Comparison of ENCODE assay signal across 13 cellular contexts in genomic region chr1:903305-903704, GRCh38. TPM values are rescaled to one million over a fixed set of nuclear protein-coding genes. Genes with fewer than 3 reads are reported as not detected.
DNase-seq lines count a peak whose midpoint lies in the region; ATAC-seq and TF ChIP-seq lines count a peak whose summit lies in the region.
"Had no signal": no experiment of that assay in that cellular context is flagged by ENCODE, and none has a peak within 500 bp of the region (broad histone marks: within the 10 kb centered on the region; RNA-seq: fewer than 3 reads in every experiment).

No MANE protein-coding gene starts in this region.

- TF ChIP-seq CTCF in CD8-positive, alpha-beta T cell (IDR thresholded peaks at IDR 0.05): no peak
- TF ChIP-seq CTCF in GM13976 (IDR thresholded peaks at IDR 0.05; ENCODE audit: borderline replicate concordance, control extremely low read depth, extremely low read depth, insufficient read depth, missing control alignments): no peak

- CTCF ChIA-PET in CD8-positive, alpha-beta T cell (lab: Charles Lee): interaction anchor here (0.6 to 1.6 kb wide), 3 partner anchors 10 to 99 kb away, joined by 3 to 4 read pairs (median 3); no protein-coding TSS in a partner anchor

- in situ Hi-C loops in GM13976 (cut with MboI; ENCODE audit: low sequenced_read_pairs, unreplicated experiment): loop anchor here (10.0 kb wide), 1 partner anchor 61 kb away; the partner anchor contains the start of genes KLHL17 and PLEKHN1

- peak in 2 of 7 experiments; percentile 3 to 13 for DNase-seq in CD8-positive, alpha-beta T cell
- DNase-seq in GM13976 (ENCODE audit: low spot score) (peak; percentile 20), posterior vena cava (ENCODE audit: low spot score) (no peak), globus pallidus (ENCODE audit: low spot score) (no peak)
- no peak for DNase-seq in activated T-helper 1 cell treated with anti-CD3 and anti-CD28 coated beads, Interleukin-12 subunit alpha, Interleukin-12 subunit beta, Interleukin-2, Interleukin-4 antibody, amounts not matched to agents 30 ng/mL and 10 ng/mL and 1 ng/mL, durations not matched to agents 14 hours and 24 hours and 36 hours (ENCODE audit: low spot score)
- DNase-seq in natural killer cell treated with Interleukin-12 subunit alpha and Interleukin-12 subunit beta and Interleukin-15 and Interleukin-18, amount 100 ng/mL, for 72 hours (ENCODE audit: low spot score): no peak
- DNase-seq: NCI-H1694; stimulated activated CD4-positive, alpha-beta T cell treated with anti-CD3 and anti-CD28 coated beads, Interleukin-15, amount 100 ng/mL, for 24 hours had no signal

- no peak for ATAC-seq in CD8-positive, alpha-beta T cell
- no peak for ATAC-seq in natural killer cell treated with Interleukin-12 subunit alpha and Interleukin-12 subunit beta and Interleukin-15 and Interleukin-18, amount 100 ng/mL, for 72 hours
- no peak for ATAC-seq in GM18907 (IDR thresholded peaks at IDR 0.05; ENCODE audit: unreplicated experiment)

- peak overlapping the region; percentile 37 for H3K4me3 Mint-ChIP-seq in CD8-positive, alpha-beta T cell
- H3K4me3 Mint-ChIP-seq in activated T-helper 1 cell treated with anti-CD3 and anti-CD28 coated beads, Interleukin-12 subunit alpha, Interleukin-12 subunit beta, Interleukin-2, Interleukin-4 antibody, amounts not matched to agents 30 ng/mL and 10 ng/mL and 1 ng/mL, durations not matched to agents 14 hours and 24 hours and 36 hours: peak overlapping the region; percentile 26
- peak overlapping the region; percentile 25 for H3K4me3 Mint-ChIP-seq in natural killer cell treated with Interleukin-12 subunit alpha and Interleukin-12 subunit beta and Interleukin-15 and Interleukin-18, amount 100 ng/mL, for 72 hours

- H3K27ac ChIP-seq in CD8-positive, alpha-beta T cell (ENCODE audit: low read depth, low read length): no peak overlapping the region
- H3K27ac ChIP-seq: coronary artery, heart left ventricle, SK-N-MC had no signal

- H3K9me3 Mint-ChIP-seq in CD8-positive, alpha-beta T cell: peaks cover 4% of the 10 kb centered on the region
- H3K9me3 Mint-ChIP-seq in activated T-helper 1 cell treated with anti-CD3 and anti-CD28 coated beads, Interleukin-12 subunit alpha, Interleukin-12 subunit beta, Interleukin-2, Interleukin-4 antibody, amounts not matched to agents 30 ng/mL and 10 ng/mL and 1 ng/mL, durations not matched to agents 14 hours and 24 hours and 36 hours: peaks cover 5% of the 10 kb centered on the region
- H3K9me3 Mint-ChIP-seq in natural killer cell treated with Interleukin-12 subunit alpha and Interleukin-12 subunit beta and Interleukin-15 and Interleukin-18, amount 100 ng/mL, for 72 hours: no peaks in the 10 kb centered on the region

- no peaks in the 10 kb centered on the region for H3K9me3 ChIP-seq in CD8-positive, alpha-beta T cell (ENCODE audit: low read length)
- H3K9me3 ChIP-seq: heart left ventricle had no signal

- no peaks in the 10 kb centered on the region for H3K36me3 Mint-ChIP-seq in CD8-positive, alpha-beta T cell
- no peaks in the 10 kb centered on the region for H3K36me3 Mint-ChIP-seq in activated T-helper 1 cell treated with anti-CD3 and anti-CD28 coated beads, Interleukin-12 subunit alpha, Interleukin-12 subunit beta, Interleukin-2, Interleukin-4 antibody, amounts not matched to agents 30 ng/mL and 10 ng/mL and 1 ng/mL, durations not matched to agents 14 hours and 24 hours and 36 hours (ENCODE audit: low read depth)
- H3K36me3 Mint-ChIP-seq in natural killer cell treated with Interleukin-12 subunit alpha and Interleukin-12 subunit beta and Interleukin-15 and Interleukin-18, amount 100 ng/mL, for 72 hours: no peaks in the 10 kb centered on the region

- H3K4me1 ChIP-seq in CD8-positive, alpha-beta T cell (ENCODE audit: insufficient read depth, low read length): peaks cover 18% of the 10 kb centered on the region

- POLR2A ChIA-PET in CD8-positive, alpha-beta T cell (lab: Charles Lee): no interaction called here

- H3K4me3 ChIP-seq in CD8-positive, alpha-beta T cell (ENCODE audit: low read depth, low read length): no peak overlapping the region

- no peak overlapping the region for H3K27ac Mint-ChIP-seq in CD8-positive, alpha-beta T cell
- no peak overlapping the region for H3K27ac Mint-ChIP-seq in activated T-helper 1 cell treated with anti-CD3 and anti-CD28 coated beads, Interleukin-12 subunit alpha, Interleukin-12 subunit beta, Interleukin-2, Interleukin-4 antibody, amounts not matched to agents 30 ng/mL and 10 ng/mL and 1 ng/mL, durations not matched to agents 14 hours and 24 hours and 36 hours
- H3K27ac Mint-ChIP-seq in natural killer cell treated with Interleukin-12 subunit alpha and Interleukin-12 subunit beta and Interleukin-15 and Interleukin-18, amount 100 ng/mL, for 72 hours: no peak overlapping the region

- peaks cover 6% of the 10 kb centered on the region for H3K27me3 ChIP-seq in CD8-positive, alpha-beta T cell (ENCODE audit: insufficient read depth, low read length)

- intact Hi-C loops in CD8-positive, alpha-beta T cell (cut with DNase I, micrococcal nuclease): loop anchor here in 1 of 2 experiments (5.0 to 10.0 kb wide), 2 partner anchors 54 to 161 kb away; partner anchors contain the start of gene NOC2L
- intact Hi-C loops in activated T-helper 1 cell treated with anti-CD3 and anti-CD28 coated beads, Interleukin-12 subunit alpha, Interleukin-12 subunit beta, Interleukin-2, Interleukin-4 antibody, amounts not matched to agents 30 ng/mL and 10 ng/mL and 1 ng/mL, durations not matched to agents 14 hours and 24 hours and 36 hours (cut with micrococcal nuclease): loop anchor here (5.0 kb wide), 1 partner anchor 54 kb away; the partner anchor contains the start of gene NOC2L
- intact Hi-C loops in posterior vena cava (cut with DNase I): no loop called here

- peaks cover 14% of the 10 kb centered on the region for H3K4me1 Mint-ChIP-seq in CD8-positive, alpha-beta T cell (ENCODE audit: low read depth)
- H3K4me1 Mint-ChIP-seq in activated T-helper 1 cell treated with anti-CD3 and anti-CD28 coated beads, Interleukin-12 subunit alpha, Interleukin-12 subunit beta, Interleukin-2, Interleukin-4 antibody, amounts not matched to agents 30 ng/mL and 10 ng/mL and 1 ng/mL, durations not matched to agents 14 hours and 24 hours and 36 hours (ENCODE audit: low read depth): peaks cover 11% of the 10 kb centered on the region
- peaks cover 7 to 10% of the 10 kb centered on the region in 2 donors for H3K4me1 Mint-ChIP-seq in natural killer cell treated with Interleukin-12 subunit alpha and Interleukin-12 subunit beta and Interleukin-15 and Interleukin-18, amount 100 ng/mL, for 72 hours (ENCODE audit: low read depth in 2 of 2)

- H3K36me3 ChIP-seq in CD8-positive, alpha-beta T cell (ENCODE audit: insufficient read depth, low read length): no peaks in the 10 kb centered on the region
- H3K36me3 ChIP-seq: heart left ventricle had no signal

- H3K27me3 Mint-ChIP-seq in CD8-positive, alpha-beta T cell (ENCODE audit: low read depth): peaks cover 36% of the 10 kb centered on the region
- H3K27me3 Mint-ChIP-seq in activated T-helper 1 cell treated with anti-CD3 and anti-CD28 coated beads, Interleukin-12 subunit alpha, Interleukin-12 subunit beta, Interleukin-2, Interleukin-4 antibody, amounts not matched to agents 30 ng/mL and 10 ng/mL and 1 ng/mL, durations not matched to agents 14 hours and 24 hours and 36 hours (ENCODE audit: insufficient read depth): peaks cover 47% of the 10 kb centered on the region
- H3K27me3 Mint-ChIP-seq in natural killer cell treated with Interleukin-12 subunit alpha and Interleukin-12 subunit beta and Interleukin-15 and Interleukin-18, amount 100 ng/mL, for 72 hours: peaks cover 17 to 23% of the 10 kb centered on the region in 2 donors

RNA-seq across cellular contexts. Expression of gene SAMD11, which starts 20.4 kb away (rescaled TPM):
- not detected for total RNA-seq in CD8-positive, alpha-beta T cell
- total RNA-seq in activated T-helper 1 cell treated with anti-CD3 and anti-CD28 coated beads, Interleukin-12 subunit alpha, Interleukin-12 subunit beta, Interleukin-2, Interleukin-4 antibody, amounts not matched to agents 30 ng/mL and 10 ng/mL and 1 ng/mL, durations not matched to agents 14 hours and 24 hours and 36 hours: not detected in 2 replicates
- total RNA-seq in natural killer cell treated with Interleukin-12 subunit alpha and Interleukin-12 subunit beta and Interleukin-15 and Interleukin-18, amount 100 ng/mL, for 72 hours: not detected
- total RNA-seq in posterior vena cava: 10 to 100 TPM; 16.5 to 38.0 TPM
- total RNA-seq: mononuclear cell had no signal

RNA-seq across cellular contexts. Expression of gene NOC2L, which starts 55.8 kb away (rescaled TPM):
- 10 to 100 TPM; 54.0 to 54.7 TPM for total RNA-seq in CD8-positive, alpha-beta T cell
- total RNA-seq in activated T-helper 1 cell treated with anti-CD3 and anti-CD28 coated beads, Interleukin-12 subunit alpha, Interleukin-12 subunit beta, Interleukin-2, Interleukin-4 antibody, amounts not matched to agents 30 ng/mL and 10 ng/mL and 1 ng/mL, durations not matched to agents 14 hours and 24 hours and 36 hours: 180 TPM in 2 replicates
- total RNA-seq in natural killer cell treated with Interleukin-12 subunit alpha and Interleukin-12 subunit beta and Interleukin-15 and Interleukin-18, amount 100 ng/mL, for 72 hours: 100 to 1,000 TPM; 113 to 143 TPM
- 10 to 100 TPM; 42.8 to 44.5 TPM for total RNA-seq in posterior vena cava

RNA-seq across cellular contexts. Expression of gene KLHL17, which starts 57.1 kb away (rescaled TPM):
- total RNA-seq in CD8-positive, alpha-beta T cell: 10 to 100 TPM; 15.2 to 16.1 TPM
- total RNA-seq in activated T-helper 1 cell treated with anti-CD3 and anti-CD28 coated beads, Interleukin-12 subunit alpha, Interleukin-12 subunit beta, Interleukin-2, Interleukin-4 antibody, amounts not matched to agents 30 ng/mL and 10 ng/mL and 1 ng/mL, durations not matched to agents 14 hours and 24 hours and 36 hours: 47.3 and 49.7 TPM in 2 replicates
- total RNA-seq in natural killer cell treated with Interleukin-12 subunit alpha and Interleukin-12 subunit beta and Interleukin-15 and Interleukin-18, amount 100 ng/mL, for 72 hours: 10 to 100 TPM; 19.0 to 27.9 TPM
- 1 to 10 TPM; 8.5 to 8.9 TPM for total RNA-seq in posterior vena cava

Comparison
In these comparisons a context has a peak if more than half of its experiments do, and no peak if none do; other contexts are left out.
1. RNA of gene SAMD11, which starts 20.4 kb away (total RNA-seq): 16.5 to 38.0 TPM in posterior vena cava; not detected in natural killer cell treated with Interleukin-12 subunit alpha and Interleukin-12 subunit beta and Interleukin-15 and Interleukin-18, amount 100 ng/mL, for 72 hours, not detected in activated T-helper 1 cell treated with anti-CD3 and anti-CD28 coated beads, Interleukin-12 subunit alpha, Interleukin-12 subunit beta, Interleukin-2, Interleukin-4 antibody, amounts not matched to agents 30 ng/mL and 10 ng/mL and 1 ng/mL, durations not matched to agents 14 hours and 24 hours and 36 hours and not detected in CD8-positive, alpha-beta T cell; every median in the first group is over 10 times any median in the second.
2. Peak in every context shown above with its lines, with median percentiles within 50 percentile points of each other: H3K4me3 Mint-ChIP-seq.